Comparison of ENCODE assay signal across 26 cellular contexts in the genomic region with DNA sequence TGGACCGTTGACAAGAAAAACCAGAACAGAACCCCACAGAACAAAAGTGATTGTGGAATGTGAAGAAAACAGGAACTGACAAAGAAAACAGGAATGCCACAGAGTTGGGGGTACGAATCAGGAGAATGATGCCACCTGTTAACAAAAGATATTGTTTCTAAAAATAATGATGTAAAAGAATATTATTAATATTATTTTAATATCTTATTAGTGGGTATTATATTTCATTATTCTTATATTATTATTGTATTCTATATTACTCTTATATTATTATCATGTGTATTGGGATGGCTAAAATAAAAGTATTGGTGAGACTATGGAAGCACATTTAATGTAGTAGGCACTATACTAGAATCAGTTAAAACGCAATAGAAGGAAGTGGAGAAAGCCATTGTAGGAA.
DNase-seq lines count a peak whose midpoint lies in the region; ATAC-seq, FAIRE-seq and TF ChIP-seq lines count a peak whose summit lies in the region.
"Had no signal": no experiment of that assay in that cellular context is flagged by ENCODE, and none has a peak within 500 bp of the region (broad histone marks: within the 10 kb centered on the region; RNA-seq: fewer than 3 reads in every experiment).

No MANE protein-coding gene starts in this region.

- no peak for TF ChIP-seq CTCF in WTC11 (IDR thresholded peaks at IDR 0.05)

- no peak overlapping the region for H3K4me3 Mint-ChIP-seq in WTC11
- H3K4me3 Mint-ChIP-seq: B cell; CD14-positive monocyte; CD4-positive, alpha-beta memory T cell; CD4-positive, alpha-beta T cell; CD4-positive, CD25-positive, alpha-beta regulatory T cell; CD8-positive, alpha-beta memory T cell; CD8-positive, alpha-beta T cell had no signal

- CTCF ChIA-PET in WTC11 (lab: Charles Lee): no interaction called here

- H3K36me3 Mint-ChIP-seq in WTC11: no peaks in the 10 kb centered on the region
- H3K36me3 Mint-ChIP-seq: CD14-positive monocyte; CD4-positive, alpha-beta memory T cell; CD4-positive, CD25-positive, alpha-beta regulatory T cell; CD8-positive, alpha-beta memory T cell; CD8-positive, alpha-beta T cell had no signal

- no peak for ATAC-seq in WTC11
- no peak for ATAC-seq in GM18909 (IDR thresholded peaks at IDR 0.05; ENCODE audit: poor library complexity, unreplicated experiment)
- ATAC-seq: A549; CD8-positive, alpha-beta T cell had no signal

- no peaks in the 10 kb centered on the region for H3K9me3 Mint-ChIP-seq in WTC11
- H3K9me3 Mint-ChIP-seq: CD4-positive, alpha-beta T cell had no signal

- FAIRE-seq in A204.1 (lab: Jason Lieb, UNC): peak; percentile 51
- FAIRE-seq: A549 had no signal

- no peak overlapping the region for H3K27ac Mint-ChIP-seq in WTC11
- H3K27ac Mint-ChIP-seq: B cell; CD14-positive monocyte; CD4-positive, alpha-beta memory T cell; CD4-positive, alpha-beta T cell; CD4-positive, CD25-positive, alpha-beta regulatory T cell; CD8-positive, alpha-beta memory T cell; CD8-positive, alpha-beta T cell had no signal

- peaks cover 10% of the 10 kb centered on the region for H3K4me1 Mint-ChIP-seq in WTC11
- H3K4me1 Mint-ChIP-seq: B cell; CD14-positive monocyte; CD4-positive, alpha-beta memory T cell; CD4-positive, CD25-positive, alpha-beta regulatory T cell; CD8-positive, alpha-beta memory T cell had no signal

- POLR2A ChIA-PET in WTC11 (lab: Charles Lee): no interaction called here

- DNase-seq in WTC11 (ENCODE audit: low spot score) (no peak), C1 segment of cervical spinal cord (lab: John Stamatoyannopoulos, UW) (no peak)
- DNase-seq: 8988T; ACHN; AML-193; BE2C; Caco-2; Calu3; CD4-positive, alpha-beta memory T cell; CD4-positive, alpha-beta T cell; CD4-positive, CD25-positive, alpha-beta regulatory T cell; CD8-positive, alpha-beta memory T cell; CD8-positive, alpha-beta T cell; COR-L47; DMS 273 treated with DMSO at 0.1 percent for 48 hours; DMS153; DMS53; DMS79; DMS79 treated with DMSO at 0.1 percent for 48 hours; DND-41; EL had no signal

- no peaks in the 10 kb centered on the region for H3K27me3 Mint-ChIP-seq in WTC11 (ENCODE audit: low read depth)
- H3K27me3 Mint-ChIP-seq: B cell; CD4-positive, alpha-beta memory T cell; CD4-positive, alpha-beta T cell; CD4-positive, CD25-positive, alpha-beta regulatory T cell; CD8-positive, alpha-beta memory T cell had no signal

TF ChIP-seq in WTC11, 78 proteins besides CTCF, POLR2A, EP300 and RAD21:
- TF ChIP-seq, protein P1, sequence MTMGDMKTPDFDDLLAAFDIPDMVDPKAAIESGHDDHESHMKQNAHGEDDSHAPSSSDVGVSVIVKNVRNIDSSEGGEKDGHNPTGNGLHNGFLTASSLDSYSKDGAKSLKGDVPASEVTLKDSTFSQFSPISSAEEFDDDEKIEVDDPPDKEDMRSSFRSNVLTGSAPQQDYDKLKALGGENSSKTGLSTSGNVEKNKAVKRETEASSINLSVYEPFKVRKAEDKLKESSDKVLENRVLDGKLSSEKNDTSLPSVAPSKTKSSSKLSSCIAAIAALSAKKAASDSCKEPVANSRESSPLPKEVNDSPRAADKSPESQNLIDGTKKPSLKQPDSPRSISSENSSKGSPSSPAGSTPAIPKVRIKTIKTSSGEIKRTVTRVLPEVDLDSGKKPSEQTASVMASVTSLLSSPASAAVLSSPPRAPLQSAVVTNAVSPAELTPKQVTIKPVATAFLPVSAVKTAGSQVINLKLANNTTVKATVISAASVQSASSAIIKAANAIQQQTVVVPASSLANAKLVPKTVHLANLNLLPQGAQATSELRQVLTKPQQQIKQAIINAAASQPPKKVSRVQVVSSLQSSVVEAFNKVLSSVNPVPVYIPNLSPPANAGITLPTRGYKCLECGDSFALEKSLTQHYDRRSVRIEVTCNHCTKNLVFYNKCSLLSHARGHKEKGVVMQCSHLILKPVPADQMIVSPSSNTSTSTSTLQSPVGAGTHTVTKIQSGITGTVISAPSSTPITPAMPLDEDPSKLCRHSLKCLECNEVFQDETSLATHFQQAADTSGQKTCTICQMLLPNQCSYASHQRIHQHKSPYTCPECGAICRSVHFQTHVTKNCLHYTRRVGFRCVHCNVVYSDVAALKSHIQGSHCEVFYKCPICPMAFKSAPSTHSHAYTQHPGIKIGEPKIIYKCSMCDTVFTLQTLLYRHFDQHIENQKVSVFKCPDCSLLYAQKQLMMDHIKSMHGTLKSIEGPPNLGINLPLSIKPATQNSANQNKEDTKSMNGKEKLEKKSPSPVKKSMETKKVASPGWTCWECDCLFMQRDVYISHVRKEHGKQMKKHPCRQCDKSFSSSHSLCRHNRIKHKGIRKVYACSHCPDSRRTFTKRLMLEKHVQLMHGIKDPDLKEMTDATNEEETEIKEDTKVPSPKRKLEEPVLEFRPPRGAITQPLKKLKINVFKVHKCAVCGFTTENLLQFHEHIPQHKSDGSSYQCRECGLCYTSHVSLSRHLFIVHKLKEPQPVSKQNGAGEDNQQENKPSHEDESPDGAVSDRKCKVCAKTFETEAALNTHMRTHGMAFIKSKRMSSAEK (CRISPR knock-in tag; IDR thresholded peaks at IDR 0.05; ENCODE audit: borderline replicate concordance): no peak
- TF ChIP-seq ZNF671 (CRISPR knock-in tag; IDR thresholded peaks at IDR 0.05): no peak
- TF ChIP-seq, protein P2, sequence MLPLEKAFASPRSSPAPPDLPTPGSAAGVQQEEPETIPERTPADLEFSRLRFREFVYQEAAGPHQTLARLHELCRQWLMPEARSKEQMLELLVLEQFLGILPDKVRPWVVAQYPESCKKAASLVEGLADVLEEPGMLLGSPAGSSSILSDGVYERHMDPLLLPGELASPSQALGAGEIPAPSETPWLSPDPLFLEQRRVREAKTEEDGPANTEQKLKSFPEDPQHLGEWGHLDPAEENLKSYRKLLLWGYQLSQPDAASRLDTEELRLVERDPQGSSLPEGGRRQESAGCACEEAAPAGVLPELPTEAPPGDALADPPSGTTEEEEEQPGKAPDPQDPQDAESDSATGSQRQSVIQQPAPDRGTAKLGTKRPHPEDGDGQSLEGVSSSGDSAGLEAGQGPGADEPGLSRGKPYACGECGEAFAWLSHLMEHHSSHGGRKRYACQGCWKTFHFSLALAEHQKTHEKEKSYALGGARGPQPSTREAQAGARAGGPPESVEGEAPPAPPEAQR (CRISPR knock-in tag; IDR thresholded peaks at IDR 0.05): no peak
- no peak for TF ChIP-seq ZNF263 (CRISPR knock-in tag; IDR thresholded peaks at IDR 0.05; ENCODE audit: low read depth)
- TF ChIP-seq, protein P3, sequence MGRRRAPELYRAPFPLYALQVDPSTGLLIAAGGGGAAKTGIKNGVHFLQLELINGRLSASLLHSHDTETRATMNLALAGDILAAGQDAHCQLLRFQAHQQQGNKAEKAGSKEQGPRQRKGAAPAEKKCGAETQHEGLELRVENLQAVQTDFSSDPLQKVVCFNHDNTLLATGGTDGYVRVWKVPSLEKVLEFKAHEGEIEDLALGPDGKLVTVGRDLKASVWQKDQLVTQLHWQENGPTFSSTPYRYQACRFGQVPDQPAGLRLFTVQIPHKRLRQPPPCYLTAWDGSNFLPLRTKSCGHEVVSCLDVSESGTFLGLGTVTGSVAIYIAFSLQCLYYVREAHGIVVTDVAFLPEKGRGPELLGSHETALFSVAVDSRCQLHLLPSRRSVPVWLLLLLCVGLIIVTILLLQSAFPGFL (CRISPR knock-in tag; IDR thresholded peaks at IDR 0.05; ENCODE audit: borderline replicate concordance): no peak
- peak; percentile 91 for TF ChIP-seq HMGA2 (CRISPR knock-in tag; IDR thresholded peaks at IDR 0.05)
- no peak for TF ChIP-seq NR2C2 (CRISPR knock-in tag; IDR thresholded peaks at IDR 0.05)
